ENCODE assay signal across 8 cellular contexts in genomic region chr11:16613401-16614381, GRCh38.
DNase-seq lines count a peak whose midpoint lies in the region; ATAC-seq and TF ChIP-seq lines count a peak whose summit lies in the region.

No MANE protein-coding gene starts in this region.

- peak; percentile 28 to 79 (median 73) for TF ChIP-seq CTCF in breast epithelium (IDR thresholded peaks at IDR 0.05)

- peaks cover 0 to 9% of the 10 kb centered on the region in 2 donors for H3K4me1 ChIP-seq in breast epithelium
- H3K4me1 ChIP-seq in iPS-20b (ENCODE audit: insufficient read depth, low read length) = peaks cover 5% of the 10 kb centered on the region

- peak overlapping the region; percentile 81 for H3K4me3 Mint-ChIP-seq in T-helper 17 cell

- H3K36me3 Mint-ChIP-seq in T-helper 17 cell (ENCODE audit: low read depth) = no peaks in the 10 kb centered on the region

- H3K27me3 ChIP-seq in breast epithelium (peaks cover 3 to 76% of the 10 kb centered on the region in 2 donors), iPS-20b (ENCODE audit: insufficient read depth, low read length) (peaks cover 93% of the 10 kb centered on the region)

- no peaks in the 10 kb centered on the region for H3K36me3 ChIP-seq in breast epithelium
- H3K36me3 ChIP-seq in iPS-20b (ENCODE audit: insufficient read depth, low read depth, low read length) = no peaks in the 10 kb centered on the region

- H3K9ac ChIP-seq in iPS-20b (ENCODE audit: low read depth, low read length) = peak overlapping the region; percentile 18; the same call in 1 of the 2 replicates

- no peak for TF ChIP-seq POLR2A in breast epithelium (IDR thresholded peaks at IDR 0.05)

- intact Hi-C loops in breast epithelium (cut with DNase I; ENCODE audit: low total_unique reads) = no loop called here

- H3K4me1 Mint-ChIP-seq in T-helper 17 cell = peaks cover 15% of the 10 kb centered on the region

- H3K9me3 ChIP-seq in T-helper 17 cell (ENCODE audit: control insufficient read depth, low read length, poor library complexity, severe bottlenecking) (no peaks in the 10 kb centered on the region), breast epithelium (no peaks in the 10 kb centered on the region), iPS-20b (ENCODE audit: insufficient read depth, low read depth, low read length) (peaks cover under 1% of the 10 kb centered on the region; the same call in 1 of the 2 replicates)

- peak; percentile 65 for DNase-seq in A172 (ENCODE audit: low spot score)
- DNase-seq in NCI-H146 treated with DMSO at 0.1 percent for 48 hours (lab: John Stamatoyannopoulos, UW; ENCODE audit: unreplicated experiment) = peak; percentile 41
- peak in 2 of 3 donors; percentile 30 to 49 for DNase-seq in T-helper 17 cell
- peak; percentile 71 to 86 for DNase-seq in breast epithelium (ENCODE audit: low spot score in 2 of 2)
- peak; percentile 16 for DNase-seq in skeletal muscle cell (ENCODE audit: low read depth)

- ATAC-seq in GM18508 (IDR thresholded peaks at IDR 0.05; ENCODE audit: insufficient read depth, unreplicated experiment) = peak; percentile 98
- ATAC-seq in HG02973 (IDR thresholded peaks at IDR 0.05; ENCODE audit: unreplicated experiment) = peak; percentile 99
- ATAC-seq in T-helper 17 cell = peak; percentile 94

- H3K4me3 ChIP-seq in breast epithelium = peak overlapping the region; percentile 30 to 62 (median 36)
- H3K4me3 ChIP-seq in iPS-20b (ENCODE audit: low read length) = peak overlapping the region; percentile 68
- peak overlapping the region; percentile 49 for H3K4me3 ChIP-seq in skeletal muscle cell (ENCODE audit: low read depth, low read length)

- no peak overlapping the region for H3K27ac ChIP-seq in breast epithelium
- H3K27ac ChIP-seq in iPS-20b (ENCODE audit: low read length) = no peak overlapping the region

- H3K27ac Mint-ChIP-seq in T-helper 17 cell = no peak overlapping the region

- peaks cover 18% of the 10 kb centered on the region for H3K27me3 Mint-ChIP-seq in T-helper 17 cell

Comparison
In these comparisons a context has a peak if more than half of its experiments do, and no peak if none do; other contexts are left out.
1. DNase-seq: peak in every context shown above with its lines; median percentile 78 in breast epithelium; 65 in A172; 41 in NCI-H146 treated with DMSO at 0.1 percent for 48 hours; 40 in T-helper 17 cell; 16 in skeletal muscle cell.